ENCODE assay signal across 8 cellular contexts in genomic region chr5:141417494-141418172, GRCh38. TPM values are rescaled to one million over a fixed set of nuclear protein-coding genes. Genes with fewer than 3 reads are reported as not detected.
DNase-seq lines count a peak whose midpoint lies in the region; ATAC-seq lines count a peak whose summit lies in the region.
"Not testable (repeated sequence)": the region's sequence is repeated elsewhere in the genome, so short reads cannot be mapped to it uniquely, and the experiment has no call there.

Gene PCDHGB7, plus strand, starts transcription at chr5:141417677. Its CDS starts 183 bp downstream, at chr5:141417860.

- H3K27ac ChIP-seq in SJSA1; stomach smooth muscle (ENCODE audit: low read length): not testable (repeated sequence)

- peak; percentile 91 for DNase-seq in ELF-1 (ENCODE audit: low read depth, low spot score)
- peak; percentile 73 for DNase-seq in HT1080 (ENCODE audit: low read depth)
- peak; percentile 55 to 73 for DNase-seq in SJSA1 (ENCODE audit: low read depth in 1 of 2, low spot score in 2 of 2)
- not testable (repeated sequence) for DNase-seq in activated naive CD8-positive, alpha-beta T cell treated with anti-CD3 and anti-CD28 coated beads, Interleukin-2, amount 10 ng/mL, durations not matched to agents 7 days and 5 days
- DNase-seq in globus pallidus (ENCODE audit: low spot score) = peak; percentile 41
- peak in 8 of 10 donors; percentile 19 to 39 (median 28) for DNase-seq in naive thymus-derived CD8-positive, alpha-beta T cell

- POLR2A ChIA-PET in activated naive CD8-positive, alpha-beta T cell treated with anti-CD3 and anti-CD28 coated beads, Interleukin-2, amount 10 ng/mL, durations not matched to agents 7 days and 5 days (lab: Charles Lee); naive thymus-derived CD8-positive, alpha-beta T cell (lab: Charles Lee): not testable (repeated sequence)

- H3K27me3 ChIP-seq in SJSA1 (replicated peaks); stomach smooth muscle (ENCODE audit: control insufficient read depth in 1 of 2, insufficient read depth in 2 of 2, low read length in 2 of 2): not testable (repeated sequence)

- H3K27ac Mint-ChIP-seq in activated naive CD8-positive, alpha-beta T cell treated with anti-CD3 and anti-CD28 coated beads, Interleukin-2, amount 10 ng/mL, durations not matched to agents 7 days and 5 days = peak within 1 kb of the TSS; percentile 54
- peak within 1 kb of the TSS in 5 of 10 donors; percentile 7 to 80 (median 53) for H3K27ac Mint-ChIP-seq in naive thymus-derived CD8-positive, alpha-beta T cell

- H3K4me1 Mint-ChIP-seq in activated naive CD8-positive, alpha-beta T cell treated with anti-CD3 and anti-CD28 coated beads, Interleukin-2, amount 10 ng/mL, durations not matched to agents 7 days and 5 days = peaks cover 18% of the 10 kb centered on the region
- peaks cover 9 to 28% (median 19%) of the 10 kb centered on the region in 4 donors for H3K4me1 Mint-ChIP-seq in naive thymus-derived CD8-positive, alpha-beta T cell

- not testable (repeated sequence) for H3K4me3 ChIP-seq in SJSA1
- peak within 1 kb of the TSS; percentile 58 to 68 for H3K4me3 ChIP-seq in stomach smooth muscle (ENCODE audit: low read length in 2 of 2)

- H3K27me3 Mint-ChIP-seq in activated naive CD8-positive, alpha-beta T cell treated with anti-CD3 and anti-CD28 coated beads, Interleukin-2, amount 10 ng/mL, durations not matched to agents 7 days and 5 days = peaks cover 80% of the 10 kb centered on the region
- peaks cover 51 to 90% (median 72%) of the 10 kb centered on the region in 5 donors for H3K27me3 Mint-ChIP-seq in naive thymus-derived CD8-positive, alpha-beta T cell

- H3K4me1 ChIP-seq in SJSA1 (replicated peaks); stomach smooth muscle (ENCODE audit: control insufficient read depth, insufficient read depth, low read length): not testable (repeated sequence)

- H3K9me3 ChIP-seq in SJSA1 (replicated peaks) (peaks cover 41% of the 10 kb centered on the region), stomach smooth muscle (ENCODE audit: control insufficient read depth in 2 of 2, low read length in 2 of 2) (peaks cover 34 to 67% of the 10 kb centered on the region in 2 donors)

- peak within 1 kb of the TSS; percentile 71 for H3K4me3 Mint-ChIP-seq in activated naive CD8-positive, alpha-beta T cell treated with anti-CD3 and anti-CD28 coated beads, Interleukin-2, amount 10 ng/mL, durations not matched to agents 7 days and 5 days
- peak within 1 kb of the TSS; percentile 49 to 80 (median 70) for H3K4me3 Mint-ChIP-seq in naive thymus-derived CD8-positive, alpha-beta T cell

- H3K9me3 Mint-ChIP-seq in activated naive CD8-positive, alpha-beta T cell treated with anti-CD3 and anti-CD28 coated beads, Interleukin-2, amount 10 ng/mL, durations not matched to agents 7 days and 5 days = peaks cover 15% of the 10 kb centered on the region
- peaks cover 0 to 85% (median 36%) of the 10 kb centered on the region in 9 donors for H3K9me3 Mint-ChIP-seq in naive thymus-derived CD8-positive, alpha-beta T cell

- H3K36me3 Mint-ChIP-seq in activated naive CD8-positive, alpha-beta T cell treated with anti-CD3 and anti-CD28 coated beads, Interleukin-2, amount 10 ng/mL, durations not matched to agents 7 days and 5 days = not testable (repeated sequence)
- H3K36me3 Mint-ChIP-seq in naive thymus-derived CD8-positive, alpha-beta T cell = peaks cover 36 to 54% (median 38%) of the 10 kb centered on the region in 3 donors

- H3K36me3 ChIP-seq in SJSA1; stomach smooth muscle (ENCODE audit: control insufficient read depth in 2 of 2, insufficient read depth in 2 of 2, low read length in 2 of 2): not testable (repeated sequence)

- ATAC-seq in GM21619 (IDR thresholded peaks at IDR 0.05; ENCODE audit: unreplicated experiment) = peak; percentile 73
- peak; percentile 52 for ATAC-seq in activated naive CD8-positive, alpha-beta T cell treated with anti-CD3 and anti-CD28 coated beads, Interleukin-2, amount 10 ng/mL, durations not matched to agents 7 days and 5 days (ENCODE audit: low read depth)
- ATAC-seq in naive thymus-derived CD8-positive, alpha-beta T cell = peak; percentile 38 to 65

- not testable (repeated sequence) for H3K9ac ChIP-seq in stomach smooth muscle (ENCODE audit: low read length in 2 of 2)

RNA-seq across cellular contexts. Expression of gene PCDHGB7, which starts in this region (rescaled TPM):
- total RNA-seq in HT1080 (2014; rRNA removed; shearing (Covaris generic)) = 0.47 and 0.53 TPM in 2 replicates
- 0.70 and 0.87 TPM in 2 replicates for polyA plus RNA-seq in HT1080 (2015; cell fraction: cytosol; rRNA removed)
- polyA plus RNA-seq in HT1080 (2015; cell fraction: nucleus; rRNA removed) = 5.4 and 5.5 TPM in 2 replicates
- 1.8 and 2.6 TPM in 2 replicates for total RNA-seq in SJSA1 (2014; rRNA removed; shearing (Covaris generic))
- total RNA-seq in activated naive CD8-positive, alpha-beta T cell treated with anti-CD3 and anti-CD28 coated beads, Interleukin-2, amount 10 ng/mL, durations not matched to agents 7 days and 5 days = under 1 TPM in 1 of 2 experiments, not detected in 1; 0.11 TPM
- total RNA-seq in naive thymus-derived CD8-positive, alpha-beta T cell = under 1 TPM; 0.16 to 0.25 TPM
- polyA plus RNA-seq in naive thymus-derived CD8-positive, alpha-beta T cell = not detected

Comparison
In these comparisons a context has a peak if more than half of its experiments do, and no peak if none do; other contexts are left out.
1. Peak in ATAC-seq in activated naive CD8-positive, alpha-beta T cell treated with anti-CD3 and anti-CD28 coated beads, Interleukin-2, amount 10 ng/mL, durations not matched to agents 7 days and 5 days; RNA of the gene not detected or under 1 TPM.
2. Peak in DNase-seq and ATAC-seq in naive thymus-derived CD8-positive, alpha-beta T cell; RNA of the gene not detected or under 1 TPM.